22 cellular contexts compared by ENCODE assay signal in the genomic region with DNA sequence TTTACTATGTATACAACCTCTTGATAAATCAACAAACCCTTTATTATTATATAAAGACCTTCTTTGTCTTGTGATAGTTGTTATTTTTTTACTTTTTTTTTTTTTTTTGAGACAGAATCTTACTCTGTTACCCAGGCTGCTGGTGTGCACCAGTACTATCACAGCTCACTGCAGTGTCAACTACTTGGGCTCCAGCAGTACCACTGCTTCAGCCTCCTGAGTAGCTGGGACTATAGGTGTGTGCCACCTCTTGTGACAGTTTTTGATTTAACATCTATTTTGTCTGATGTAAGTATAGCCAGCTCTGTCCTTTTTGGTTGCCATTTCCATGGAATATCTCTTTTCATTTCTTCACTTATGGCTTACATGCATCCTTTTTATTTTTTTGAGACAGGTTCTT.
"Had no signal": no experiment of that assay in that cellular context is flagged by ENCODE, and none has a peak within 500 bp of the region (broad histone marks: within the 10 kb centered on the region; RNA-seq: fewer than 3 reads in every experiment).

No MANE protein-coding gene starts in this region.

- H3K4me1 ChIP-seq: neural progenitor cell had no signal

- H3K27ac Mint-ChIP-seq: neural progenitor cell, progenitor cell of endocrine pancreas, type B pancreatic cell had no signal

- H3K27me3 ChIP-seq: dorsolateral prefrontal cortex, gastrocnemius medialis, heart right ventricle, neural progenitor cell, pancreas, suprapubic skin, thyroid gland had no signal

- DNase-seq: cortex of kidney; dorsolateral prefrontal cortex; effector CD8-positive, alpha-beta T cell; gastrocnemius medialis; heart right ventricle; hypothalamus; mammary epithelial cell; mucosa of descending colon; nucleus accumbens; pancreas; right cardiac atrium; stimulated activated CD4-positive, alpha-beta T cell treated with anti-CD3 and anti-CD28 coated beads, Interleukin-2, amount 100 ng/mL, for 48 hours; stimulated activated naive CD8-positive, alpha-beta T cell treated with anti-CD3 and anti-CD28 coated beads, Interleukin-15, Interleukin-2, amounts not matched to agents 100 U/mL and 50 U/mL, for 24 hours; thyroid gland had no signal

- H3K9me3 ChIP-seq: gastrocnemius medialis, pancreas, suprapubic skin, thyroid gland had no signal

- H3K4me1 Mint-ChIP-seq: neural progenitor cell had no signal

- ATAC-seq: esophagus mucosa; gastrocnemius medialis; heart right ventricle; left lobe of liver; mucosa of descending colon; natural killer cell treated with Interleukin-12 subunit alpha and Interleukin-12 subunit beta and Interleukin-15 and Interleukin-18, amount 100 ng/mL, for 72 hours; pancreas; right cardiac atrium; stimulated activated naive CD8-positive, alpha-beta T cell treated with anti-CD3 and anti-CD28 coated beads, Interleukin-15, Interleukin-2, amounts not matched to agents 100 U/mL and 50 U/mL, for 24 hours had no signal

- H3K27ac ChIP-seq: gastrocnemius medialis, heart right ventricle, neural progenitor cell, pancreas, suprapubic skin, thyroid gland had no signal

- H3K4me3 Mint-ChIP-seq: natural killer cell treated with Interleukin-12 subunit alpha and Interleukin-12 subunit beta and Interleukin-15 and Interleukin-18, amount 100 ng/mL, for 72 hours; neural progenitor cell; type B pancreatic cell had no signal

- H3K36me3 ChIP-seq: neural progenitor cell, pancreas had no signal

- H3K4me3 ChIP-seq: dorsolateral prefrontal cortex, gastrocnemius medialis, heart right ventricle, mucosa of descending colon, neural progenitor cell, pancreas, smooth muscle cell, suprapubic skin, thyroid gland had no signal

- H3K27me3 Mint-ChIP-seq: natural killer cell treated with Interleukin-12 subunit alpha and Interleukin-12 subunit beta and Interleukin-15 and Interleukin-18, amount 100 ng/mL, for 72 hours; progenitor cell of endocrine pancreas; type B pancreatic cell had no signal
